25 cellular contexts compared by ENCODE assay signal in genomic region chr7:135946289-135947055, GRCh38.
"Had no signal": no experiment of that assay in that cellular context is flagged by ENCODE, and none has a peak within 500 bp of the region (broad histone marks: within the 10 kb centered on the region; RNA-seq: fewer than 3 reads in every experiment).

No MANE protein-coding gene starts in this region.

- H3K27me3 ChIP-seq: ascending aorta, body of pancreas, SJSA1 had no signal

- ATAC-seq: activated CD8-positive, alpha-beta T cell treated with anti-CD3 and anti-CD28 coated beads, Interleukin-2, amount 10 ng/mL, durations not matched to agents 7 days and 5 days; activated naive CD4-positive, alpha-beta T cell treated with anti-CD3 and anti-CD28 coated beads, Interleukin-2, amount 50 U/mL, for 72 hours; activated naive CD8-positive, alpha-beta T cell treated with anti-CD3 and anti-CD28 coated beads, Interleukin-2, amount 50 U/mL, for 24 hours; body of pancreas; SK-N-SH treated with all-trans-retinoic acid at 6 μM for 48 hours had no signal

- H3K4me3 ChIP-seq: ascending aorta, body of pancreas, SJSA1 had no signal

- H3K27ac ChIP-seq: ascending aorta, body of pancreas, SJSA1 had no signal

- H3K9me3 ChIP-seq: ascending aorta, body of pancreas, SJSA1 had no signal

- DNase-seq: activated CD4-positive, CD25-positive, alpha-beta regulatory T cell; activated CD8-positive, alpha-beta memory T cell treated with anti-CD3 and anti-CD28 coated beads, Interleukin-2, amount 50 U/mL, for 48 hours; activated CD8-positive, alpha-beta T cell treated with anti-CD3 and anti-CD28 coated beads, Interleukin-2, amount 10 ng/mL, durations not matched to agents 7 days and 5 days; activated effector memory CD4-positive, alpha-beta T cell treated with anti-CD3 and anti-CD28 coated beads, Interleukin-2, amount 50 U/mL, for 16 hours; activated naive CD4-positive, alpha-beta T cell treated with Interleukin-2 at 50 U/mL for 16 hours; activated naive CD8-positive, alpha-beta T cell treated with anti-CD3 and anti-CD28 coated beads, Interleukin-2, amount 50 U/mL, for 24 hours; activated T-cell treated with anti-CD3 and anti-CD28 coated beads, Interleukin-2, amount 50 U/mL, for 1 hour; amniotic stem cell; body of pancreas; Kasumi-1; KBM-7; NCI-H1092; NCI-H1417; NCI-H1694; NCI-H2029 treated with DMSO at 0.1 percent for 48 hours; NCI-H345; NCI-H510A; NCI-H526 treated with DMSO at 0.1 percent for 48 hours; NCI-H82; SHP77; SW 1271 had no signal

- H3K4me1 ChIP-seq: ascending aorta, body of pancreas, SJSA1 had no signal
